Comparison of ENCODE assay signal across 9 cellular contexts in genomic region chr2:42102606-42103450, GRCh38. TPM values are rescaled to one million over a fixed set of nuclear protein-coding genes. Genes with fewer than 3 reads are reported as not detected.
A peak's percentile ranks its signal among the peaks of the same experiment; 100 is the strongest.
DNase-seq lines count a peak whose midpoint lies in the region; ATAC-seq and TF ChIP-seq lines count a peak whose summit lies in the region.
"Had no signal": no experiment of that assay in that cellular context is flagged by ENCODE, and none has a peak within 500 bp of the region (broad histone marks: within the 10 kb centered on the region; RNA-seq: fewer than 3 reads in every experiment).

No MANE protein-coding gene starts in this region.

- H3K27ac ChIP-seq in breast epithelium: peak overlapping the region; percentile 89 to 92
- H3K27ac ChIP-seq in OCI-LY7 (ENCODE audit: low read depth, low read length, poor library complexity, severe bottlenecking): no peak overlapping the region
- peak overlapping the region; percentile 73 for H3K27ac ChIP-seq in colonic mucosa
- peak overlapping the region; percentile 99 for H3K27ac ChIP-seq in mesodermal cell (ENCODE audit: low read depth, low read length, severe bottlenecking)
- H3K27ac ChIP-seq in upper lobe of left lung: peak overlapping the region; percentile 77 to 92 (median 84)

- H3K9me3 Mint-ChIP-seq in MCF 10A (ENCODE audit: unreplicated experiment): peaks cover 8% of the 10 kb centered on the region

- peak overlapping the region; percentile 52; the same call in 1 of the 2 replicates for H3K4me2 ChIP-seq in OCI-LY7 (ENCODE audit: low read length)

- intact Hi-C loops in breast epithelium (cut with DNase I; ENCODE audit: low total_unique reads): loop anchor here (10.0 kb wide), 1 partner anchor 132 kb away; no protein-coding TSS in a partner anchor
- intact Hi-C loops in MCF 10A (cut with micrococcal nuclease): no loop called here
- intact Hi-C loops in OCI-LY7 (cut with micrococcal nuclease; ENCODE audit: unreplicated experiment): no loop called here
- intact Hi-C loops in colonic mucosa (cut with DNase I): no loop called here

- 21 to 25% methylated on average over 11 to 15 of the region's 25 CpGs for whole genome bisulfite sequencing in mesodermal cell (ENCODE audit: insufficient coverage in 2 of 2), 2 experiments
- WGBS in upper lobe of left lung, 2 donors: 47 to 55% methylated on average over 15 to 23 of the region's 25 CpGs

- DNase-seq in breast epithelium (ENCODE audit: low spot score in 2 of 2) (peak in 1 of 2 donors; percentile 56), MCF 10A (ENCODE audit: unreplicated experiment) (no peak), OCI-LY7 (ENCODE audit: low spot score) (no peak), colonic mucosa (peak; percentile 68), upper lobe of left lung (peak; percentile 73 to 88), NCI-H1694 (lab: John Stamatoyannopoulos, UW) (no peak)
- DNase-seq: DND-41 had no signal

- TF ChIP-seq CTCF in breast epithelium (IDR thresholded peaks at IDR 0.05): no peak
- no peak for TF ChIP-seq CTCF in MCF 10A (IDR thresholded peaks at IDR 0.05; ENCODE audit: unreplicated experiment)
- no peak for TF ChIP-seq CTCF in OCI-LY7 (conservative IDR thresholded peaks at IDR 0.05; ENCODE audit: low read length)
- TF ChIP-seq CTCF in colonic mucosa (IDR thresholded peaks at IDR 0.05): no peak
- TF ChIP-seq CTCF in upper lobe of left lung (IDR thresholded peaks at IDR 0.05): no peak

- H3K4me1 ChIP-seq in breast epithelium (peaks cover 0 to 8% of the 10 kb centered on the region in 2 donors), OCI-LY7 (ENCODE audit: insufficient read depth, low read length, poor library complexity, severe bottlenecking) (peaks cover 75% of the 10 kb centered on the region), colonic mucosa (peaks cover 15% of the 10 kb centered on the region), mesodermal cell (ENCODE audit: control insufficient read depth, insufficient read depth, low read length, poor library complexity, severe bottlenecking) (peaks cover 42% of the 10 kb centered on the region), upper lobe of left lung (peaks cover 40 to 74% (median 52%) of the 10 kb centered on the region in 4 donors)

- H3K9me3 ChIP-seq in breast epithelium: peaks cover 0 to 6% of the 10 kb centered on the region in 2 donors
- H3K9me3 ChIP-seq in OCI-LY7 (ENCODE audit: low read length): 0 out of 2 replicates have a peak, but pooled peaks cover 11% of the 10 kb centered on the region
- H3K9me3 ChIP-seq in colonic mucosa: no peaks in the 10 kb centered on the region
- peaks cover 18% of the 10 kb centered on the region for H3K9me3 ChIP-seq in mesodermal cell (ENCODE audit: control insufficient read depth, low read length)
- H3K9me3 ChIP-seq in upper lobe of left lung: peaks cover 0 to 3% (median 0%) of the 10 kb centered on the region in 4 donors

- no peaks in the 10 kb centered on the region for H3K4me1 Mint-ChIP-seq in MCF 10A (ENCODE audit: insufficient read depth, unreplicated experiment)

- H3K9ac ChIP-seq in colonic mucosa (ENCODE audit: low read depth in 2 of 2, low read length in 2 of 2): peak overlapping the region in 1 of 2 donors; percentile 26

- no TSS peak for BruUV-seq in MCF 10A (replicated peaks; lab: Mats Ljungman, UMichigan)
- BruUV-seq in OCI-LY7 (replicated peaks; lab: Mats Ljungman, UMichigan): no TSS peak

- no peak overlapping the region for H3K4me3 Mint-ChIP-seq in MCF 10A (ENCODE audit: unreplicated experiment)

- H2AFZ ChIP-seq in OCI-LY7 (ENCODE audit: low read length): no peak overlapping the region; the same call in 1 of the 2 replicates

- H3K79me2 ChIP-seq in OCI-LY7 (ENCODE audit: insufficient read depth, low read depth, low read length): no peaks in the 10 kb centered on the region

- no peaks in the 10 kb centered on the region for H3K36me3 Mint-ChIP-seq in MCF 10A (ENCODE audit: insufficient read depth, unreplicated experiment)

- no peaks in the 10 kb centered on the region for H3K27me3 Mint-ChIP-seq in MCF 10A (ENCODE audit: insufficient read depth, unreplicated experiment)

- H3K36me3 ChIP-seq in breast epithelium (no peaks in the 10 kb centered on the region), OCI-LY7 (ENCODE audit: insufficient read depth, low read length) (no peaks in the 10 kb centered on the region; the same call in 1 of the 2 replicates), colonic mucosa (no peaks in the 10 kb centered on the region), mesodermal cell (ENCODE audit: control insufficient read depth, insufficient read depth, low read length) (no peaks in the 10 kb centered on the region), upper lobe of left lung (no peaks in the 10 kb centered on the region)

- H3K27ac Mint-ChIP-seq in MCF 10A (ENCODE audit: low read depth, unreplicated experiment): no peak overlapping the region

- H3K27me3 ChIP-seq in breast epithelium (no peaks in the 10 kb centered on the region), colonic mucosa (no peaks in the 10 kb centered on the region), upper lobe of left lung (no peaks in the 10 kb centered on the region)

- no peak for TF ChIP-seq POLR2A in breast epithelium (IDR thresholded peaks at IDR 0.05)
- TF ChIP-seq POLR2A in upper lobe of left lung (IDR thresholded peaks at IDR 0.05): no peak

- CTCF ChIA-PET in MCF 10A (lab: Yijun Ruan, JAX) (no interaction called here), OCI-LY7 (lab: Charles Lee; ENCODE audit: unreplicated experiment) (no interaction called here)

- no peaks in the 10 kb centered on the region for H3K9me2 ChIP-seq in OCI-LY7 (ENCODE audit: insufficient read depth, low read length)

- peak; percentile 26 to 32 for ATAC-seq in upper lobe of left lung (ENCODE audit: low FRiP score in 2 of 2)
- ATAC-seq in HG03469 (IDR thresholded peaks at IDR 0.05; ENCODE audit: unreplicated experiment): no peak

- POLR2A ChIA-PET in MCF 10A (lab: Yijun Ruan, JAX): no interaction called here
- POLR2A ChIA-PET in OCI-LY7 (lab: Charles Lee): no interaction called here

- no peaks in the 10 kb centered on the region for H4K20me1 ChIP-seq in OCI-LY7 (ENCODE audit: insufficient read depth, low read length)

- no peak for TF ChIP-seq EP300 in upper lobe of left lung (IDR thresholded peaks at IDR 0.05)

- H3K4me3 ChIP-seq in breast epithelium: peak overlapping the region; percentile 38 to 78 (median 54)
- no peak overlapping the region for H3K4me3 ChIP-seq in OCI-LY7 (ENCODE audit: low read depth, low read length, poor library complexity, severe bottlenecking)
- peak overlapping the region; percentile 48 for H3K4me3 ChIP-seq in colonic mucosa
- peak overlapping the region; percentile 26 for H3K4me3 ChIP-seq in mesodermal cell (ENCODE audit: extremely low read depth, insufficient read depth, low read length, poor library complexity, severe bottlenecking)
- peak overlapping the region in 3 of 4 donors; percentile 43 to 61 (median 51) for H3K4me3 ChIP-seq in upper lobe of left lung

RNA-seq across cellular contexts. Expression of gene PKDCC, which starts 55.0 kb away (rescaled TPM):
- total RNA-seq in breast epithelium (100 to 1,000 TPM in 1 of 3 donors, 10 to 100 TPM in 2; 19.3 to 131 (median 95.4) TPM), MCF 10A (2022) (0.49 and 0.96 TPM in 2 replicates), OCI-LY7 (2022) (not detected in 2 replicates), colonic mucosa (100 to 1,000 TPM in 1 of 2 donors, 10 to 100 TPM in 1; 61.3 to 125 TPM), upper lobe of left lung (100 to 1,000 TPM in 3 of 6 donors, 10 to 100 TPM in 3; 65.0 to 156 (median 95.9) TPM)
- total RNA-seq in OCI-LY7 (2014; rRNA removed; shearing (Covaris generic)): not detected in 2 replicates
- polyA plus RNA-seq in mesodermal cell (2013, experiment 1 of 2): 90.7 TPM
- polyA plus RNA-seq in mesodermal cell (2013, experiment 2 of 2): 89.6 TPM

Comparison
In these comparisons a context has a peak if more than half of its experiments do, and no peak if none do; other contexts are left out.
1. RNA of gene PKDCC, which starts 55.0 kb away (total RNA-seq): 61.3 to 125 TPM in colonic mucosa, 65.0 to 156 TPM in upper lobe of left lung and 19.3 to 131 TPM in breast epithelium; 0.49 to 0.96 TPM in MCF 10A and not detected in OCI-LY7; every median in the first group is over 10 times any median in the second.
2. DNase-seq: peak in colonic mucosa (single experiment) and upper lobe of left lung (2 of 2); none in MCF 10A (single experiment), OCI-LY7 (single experiment) and NCI-H1694 (single experiment).